In genomic region chr10:96740579-96741281, GRCh38 we compare ENCODE assay signal across 11 cellular contexts. TPM values are rescaled to one million over a fixed set of nuclear protein-coding genes. Genes with fewer than 3 reads are reported as not detected.
DNase-seq lines count a peak whose midpoint lies in the region; ATAC-seq and TF ChIP-seq lines count a peak whose summit lies in the region.
"Had no signal": no experiment of that assay in that cellular context is flagged by ENCODE, and none has a peak within 500 bp of the region (broad histone marks: within the 10 kb centered on the region; RNA-seq: fewer than 3 reads in every experiment).

No MANE protein-coding gene starts in this region.

- H3K9me3 ChIP-seq in esophagus muscularis mucosa = no peaks in the 10 kb centered on the region

- no peak overlapping the region for H3K27ac ChIP-seq in esophagus muscularis mucosa (replicated peaks in 1 of 4)
- H3K27ac ChIP-seq: C4-2B had no signal

- no peak for ATAC-seq in GM18867 (IDR thresholded peaks at IDR 0.05; ENCODE audit: unreplicated experiment)
- no peak for ATAC-seq in GM19463 (IDR thresholded peaks at IDR 0.05; ENCODE audit: unreplicated experiment)
- ATAC-seq in HG03095 (IDR thresholded peaks at IDR 0.05; ENCODE audit: unreplicated experiment) = no peak

- WGBS in esophagus muscularis mucosa = 69% methylated on average over 9 of the region's 9 CpGs

- peaks cover 0 to 5% (median 0%) of the 10 kb centered on the region in 4 donors for H3K27me3 ChIP-seq in esophagus muscularis mucosa

- H3K4me3 ChIP-seq in esophagus muscularis mucosa = no peak overlapping the region

- intact Hi-C loops in cardiac septum (cut with DNase I) (loop anchor here (10.0 kb wide), 1 partner anchor 346 kb away; no protein-coding TSS in a partner anchor), posterior vena cava (cut with DNase I) (no loop called here), esophagus muscularis mucosa (cut with DNase I) (no loop called here)

- TF ChIP-seq POLR2A in Raji (IDR thresholded peaks at IDR 0.05; ENCODE audit: insufficient read depth, low read depth, low read length) (0 out of 2 replicates have a peak, but pooled peaks have one; percentile 21), esophagus muscularis mucosa (IDR thresholded peaks at IDR 0.05; ENCODE audit: low read depth) (no peak)

- DNase-seq in GF-D8 (lab: John Stamatoyannopoulos, UW) (peak; percentile 93), cardiac septum (ENCODE audit: low spot score) (peak; percentile 91), posterior vena cava (ENCODE audit: low spot score) (peak; percentile 90), esophagus muscularis mucosa (ENCODE audit: extremely low spot score) (no peak)
- DNase-seq: NCI-H774; stimulated activated naive CD4-positive, alpha-beta T cell treated with Interleukin-2 at 50 U/mL for 16 hours had no signal

- H3K36me3 ChIP-seq in esophagus muscularis mucosa = no peaks in the 10 kb centered on the region

- TF ChIP-seq CTCF in esophagus muscularis mucosa (IDR thresholded peaks at IDR 0.05) = no peak

- no peaks in the 10 kb centered on the region for H3K4me1 ChIP-seq in esophagus muscularis mucosa

- TF ChIP-seq EP300 in esophagus muscularis mucosa (IDR thresholded peaks at IDR 0.05) = no peak

RNA-seq across cellular contexts. Expression of gene PIK3AP1, which starts 20.4 kb away (rescaled TPM):
- total RNA-seq in cardiac septum (2.8 TPM), posterior vena cava (10 to 100 TPM in 1 of 2 donors, 1 to 10 TPM in 1; 5.8 to 14.5 TPM), esophagus muscularis mucosa (10 to 100 TPM in 2 of 4 donors, 1 to 10 TPM in 2; 4.7 to 16.6 (median 8.8) TPM)
